10 cellular contexts compared by ENCODE assay signal in genomic region chr5:61941637-61942036, GRCh38.
"Had no signal": no experiment of that assay in that cellular context is flagged by ENCODE, and none has a peak within 500 bp of the region (broad histone marks: within the 10 kb centered on the region; RNA-seq: fewer than 3 reads in every experiment).

No MANE protein-coding gene starts in this region.

- H3K4me1 ChIP-seq: heart left ventricle, pancreas had no signal

- H3K4me2 ChIP-seq: smooth muscle cell had no signal

- H3K27ac Mint-ChIP-seq: activated naive CD4-positive, alpha-beta T cell treated with anti-CD3 and anti-CD28 coated beads, Interleukin-2, amount 50 U/mL, for 24 hours; memory B cell; stimulated activated memory B cell treated with anti-CD40 and anti-IgM and Interleukin-4, amounts not matched to agents 10 μg/mL and 1 μg/mL and 100 μg/mL, for 72 hours; type B pancreatic cell had no signal

- H3K27ac ChIP-seq: dorsolateral prefrontal cortex, heart left ventricle, pancreas had no signal

- H3K27me3 ChIP-seq: dorsolateral prefrontal cortex, heart left ventricle, pancreas had no signal

- H3K4me1 Mint-ChIP-seq: activated naive CD4-positive, alpha-beta T cell treated with anti-CD3 and anti-CD28 coated beads, Interleukin-2, amount 50 U/mL, for 24 hours; memory B cell; neural crest cell; stimulated activated memory B cell treated with anti-CD40 and anti-IgM and Interleukin-4, amounts not matched to agents 10 μg/mL and 1 μg/mL and 100 μg/mL, for 72 hours had no signal

- H3K36me3 Mint-ChIP-seq: activated naive CD4-positive, alpha-beta T cell treated with anti-CD3 and anti-CD28 coated beads, Interleukin-2, amount 50 U/mL, for 24 hours; memory B cell; stimulated activated memory B cell treated with anti-CD40 and anti-IgM and Interleukin-4, amounts not matched to agents 10 μg/mL and 1 μg/mL and 100 μg/mL, for 72 hours; type B pancreatic cell had no signal

- H3K9me3 Mint-ChIP-seq: activated naive CD4-positive, alpha-beta T cell treated with anti-CD3 and anti-CD28 coated beads, Interleukin-2, amount 50 U/mL, for 24 hours; memory B cell; stimulated activated memory B cell treated with anti-CD40 and anti-IgM and Interleukin-4, amounts not matched to agents 10 μg/mL and 1 μg/mL and 100 μg/mL, for 72 hours; type B pancreatic cell had no signal

- H3K4me3 Mint-ChIP-seq: activated naive CD4-positive, alpha-beta T cell treated with anti-CD3 and anti-CD28 coated beads, Interleukin-2, amount 50 U/mL, for 24 hours; memory B cell; neural crest cell; stimulated activated memory B cell treated with anti-CD40 and anti-IgM and Interleukin-4, amounts not matched to agents 10 μg/mL and 1 μg/mL and 100 μg/mL, for 72 hours; type B pancreatic cell had no signal

- DNase-seq: amniotic stem cell, dorsolateral prefrontal cortex, heart left ventricle, pancreas had no signal

- H3K27me3 Mint-ChIP-seq: activated naive CD4-positive, alpha-beta T cell treated with anti-CD3 and anti-CD28 coated beads, Interleukin-2, amount 50 U/mL, for 24 hours; stimulated activated memory B cell treated with anti-CD40 and anti-IgM and Interleukin-4, amounts not matched to agents 10 μg/mL and 1 μg/mL and 100 μg/mL, for 72 hours had no signal

- H3K9me3 ChIP-seq: heart left ventricle, pancreas had no signal

- H3K36me3 ChIP-seq: heart left ventricle, pancreas had no signal

- H3K4me3 ChIP-seq: dorsolateral prefrontal cortex, heart left ventricle, pancreas, smooth muscle cell had no signal
